1 cellular context compared by ENCODE assay signal in genomic region chr1:160340866-160341265, GRCh38.
TF ChIP-seq lines count a peak whose summit lies in the region.

No MANE protein-coding gene starts in this region.

TF ChIP-seq in liver, 16 proteins besides CTCF, POLR2A, EP300 and RAD21 (continued from another document):
- no peak for TF ChIP-seq HNF4G (IDR thresholded peaks at IDR 0.05)
